Comparison of ENCODE assay signal across 1 cellular context in the genomic region with DNA sequence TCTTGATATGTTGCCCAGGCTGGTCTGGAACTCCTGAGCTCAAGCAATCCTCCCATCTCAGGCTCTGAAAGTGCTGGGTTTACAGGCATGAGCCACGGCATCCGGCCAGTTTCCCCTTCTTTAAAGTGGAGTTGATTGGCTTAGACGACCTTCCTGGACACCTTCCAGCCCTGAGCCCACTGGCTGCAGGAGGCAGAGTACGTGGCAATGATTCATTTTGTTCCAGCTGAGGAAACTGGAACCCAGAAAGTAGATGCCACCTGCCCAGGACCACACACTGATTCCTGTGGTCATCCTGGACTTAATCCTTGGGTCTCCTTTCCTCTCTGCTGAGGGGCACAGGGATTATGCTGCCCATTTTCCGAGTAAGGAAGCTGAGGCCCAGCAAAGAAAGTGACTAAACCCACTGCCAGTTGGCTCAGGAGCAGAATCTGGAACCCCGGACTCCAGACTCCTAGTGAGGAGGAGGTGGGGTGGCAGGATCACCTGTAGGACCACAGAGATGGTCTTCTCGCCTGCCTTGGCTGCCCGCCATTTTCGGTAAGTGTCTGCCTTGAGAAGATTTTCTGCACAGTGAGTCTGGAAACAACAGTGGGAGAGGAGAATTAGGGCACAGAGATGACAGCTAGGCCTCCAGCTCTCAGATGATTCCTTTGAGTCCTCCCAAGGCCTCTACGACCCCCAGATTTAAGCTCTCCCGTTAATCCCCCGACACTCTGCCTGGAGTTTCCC.
TF ChIP-seq lines count a peak whose summit lies in the region.

No MANE protein-coding gene starts in this region.

TF ChIP-seq in HEK293, 187 proteins besides CTCF, POLR2A, EP300 and RAD21 (continued from another document):
- TF ChIP-seq, protein P1, sequence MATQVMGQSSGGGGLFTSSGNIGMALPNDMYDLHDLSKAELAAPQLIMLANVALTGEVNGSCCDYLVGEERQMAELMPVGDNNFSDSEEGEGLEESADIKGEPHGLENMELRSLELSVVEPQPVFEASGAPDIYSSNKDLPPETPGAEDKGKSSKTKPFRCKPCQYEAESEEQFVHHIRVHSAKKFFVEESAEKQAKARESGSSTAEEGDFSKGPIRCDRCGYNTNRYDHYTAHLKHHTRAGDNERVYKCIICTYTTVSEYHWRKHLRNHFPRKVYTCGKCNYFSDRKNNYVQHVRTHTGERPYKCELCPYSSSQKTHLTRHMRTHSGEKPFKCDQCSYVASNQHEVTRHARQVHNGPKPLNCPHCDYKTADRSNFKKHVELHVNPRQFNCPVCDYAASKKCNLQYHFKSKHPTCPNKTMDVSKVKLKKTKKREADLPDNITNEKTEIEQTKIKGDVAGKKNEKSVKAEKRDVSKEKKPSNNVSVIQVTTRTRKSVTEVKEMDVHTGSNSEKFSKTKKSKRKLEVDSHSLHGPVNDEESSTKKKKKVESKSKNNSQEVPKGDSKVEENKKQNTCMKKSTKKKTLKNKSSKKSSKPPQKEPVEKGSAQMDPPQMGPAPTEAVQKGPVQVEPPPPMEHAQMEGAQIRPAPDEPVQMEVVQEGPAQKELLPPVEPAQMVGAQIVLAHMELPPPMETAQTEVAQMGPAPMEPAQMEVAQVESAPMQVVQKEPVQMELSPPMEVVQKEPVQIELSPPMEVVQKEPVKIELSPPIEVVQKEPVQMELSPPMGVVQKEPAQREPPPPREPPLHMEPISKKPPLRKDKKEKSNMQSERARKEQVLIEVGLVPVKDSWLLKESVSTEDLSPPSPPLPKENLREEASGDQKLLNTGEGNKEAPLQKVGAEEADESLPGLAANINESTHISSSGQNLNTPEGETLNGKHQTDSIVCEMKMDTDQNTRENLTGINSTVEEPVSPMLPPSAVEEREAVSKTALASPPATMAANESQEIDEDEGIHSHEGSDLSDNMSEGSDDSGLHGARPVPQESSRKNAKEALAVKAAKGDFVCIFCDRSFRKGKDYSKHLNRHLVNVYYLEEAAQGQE (tag by site-specific recombination; IDR thresholded peaks at IDR 0.05): no peak
- TF ChIP-seq ZNF146 (tag by site-specific recombination; IDR thresholded peaks at IDR 0.05) (no peak), ZBTB17 (tag by site-specific recombination; IDR thresholded peaks at IDR 0.05) (peak; percentile 50; the same call in 1 of the 2 replicates), ZNF121 (tag by site-specific recombination; IDR thresholded peaks at IDR 0.05) (peak; percentile 83), ZXDB (tag by site-specific recombination; IDR thresholded peaks at IDR 0.05) (no peak), SALL2 (tag by site-specific recombination; IDR thresholded peaks at IDR 0.05; ENCODE audit: borderline replicate concordance) (no peak), SCRT2 (tag by site-specific recombination; IDR thresholded peaks at IDR 0.05) (peak; percentile 88), ZNF404 (tag by site-specific recombination; IDR thresholded peaks at IDR 0.05) (no peak), WT1 (tag by site-specific recombination; IDR thresholded peaks at IDR 0.05) (no peak), ZBTB20 (tag by site-specific recombination; IDR thresholded peaks at IDR 0.05) (0 out of 2 replicates have a peak, but pooled peaks have one; percentile 23), ZNF133 (tag by site-specific recombination; IDR thresholded peaks at IDR 0.05) (no peak), SP2 (tag by site-specific recombination; IDR thresholded peaks at IDR 0.05) (no peak), ZIC2 (tag by site-specific recombination; IDR thresholded peaks at IDR 0.05) (0 out of 2 replicates have a peak, but pooled peaks have one; percentile 11), ZNF664 (tag by site-specific recombination; IDR thresholded peaks at IDR 0.05) (0 out of 2 replicates have a peak, but pooled peaks have one; percentile 18), MZF1 (tag by site-specific recombination; IDR thresholded peaks at IDR 0.05; ENCODE audit: borderline replicate concordance) (0 out of 2 replicates have a peak, but pooled peaks have one; percentile 23), ZNF843 (tag by site-specific recombination; IDR thresholded peaks at IDR 0.05) (no peak)
- TF ChIP-seq, protein P2, sequence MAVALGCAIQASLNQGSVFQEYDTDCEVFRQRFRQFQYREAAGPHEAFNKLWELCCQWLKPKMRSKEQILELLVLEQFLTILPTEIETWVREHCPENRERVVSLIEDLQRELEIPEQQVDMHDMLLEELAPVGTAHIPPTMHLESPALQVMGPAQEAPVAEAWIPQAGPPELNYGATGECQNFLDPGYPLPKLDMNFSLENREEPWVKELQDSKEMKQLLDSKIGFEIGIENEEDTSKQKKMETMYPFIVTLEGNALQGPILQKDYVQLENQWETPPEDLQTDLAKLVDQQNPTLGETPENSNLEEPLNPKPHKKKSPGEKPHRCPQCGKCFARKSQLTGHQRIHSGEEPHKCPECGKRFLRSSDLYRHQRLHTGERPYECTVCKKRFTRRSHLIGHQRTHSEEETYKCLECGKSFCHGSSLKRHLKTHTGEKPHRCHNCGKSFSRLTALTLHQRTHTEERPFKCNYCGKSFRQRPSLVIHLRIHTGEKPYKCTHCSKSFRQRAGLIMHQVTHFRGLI (tag by site-specific recombination; IDR thresholded peaks at IDR 0.05): no peak
- TF ChIP-seq, protein P3, sequence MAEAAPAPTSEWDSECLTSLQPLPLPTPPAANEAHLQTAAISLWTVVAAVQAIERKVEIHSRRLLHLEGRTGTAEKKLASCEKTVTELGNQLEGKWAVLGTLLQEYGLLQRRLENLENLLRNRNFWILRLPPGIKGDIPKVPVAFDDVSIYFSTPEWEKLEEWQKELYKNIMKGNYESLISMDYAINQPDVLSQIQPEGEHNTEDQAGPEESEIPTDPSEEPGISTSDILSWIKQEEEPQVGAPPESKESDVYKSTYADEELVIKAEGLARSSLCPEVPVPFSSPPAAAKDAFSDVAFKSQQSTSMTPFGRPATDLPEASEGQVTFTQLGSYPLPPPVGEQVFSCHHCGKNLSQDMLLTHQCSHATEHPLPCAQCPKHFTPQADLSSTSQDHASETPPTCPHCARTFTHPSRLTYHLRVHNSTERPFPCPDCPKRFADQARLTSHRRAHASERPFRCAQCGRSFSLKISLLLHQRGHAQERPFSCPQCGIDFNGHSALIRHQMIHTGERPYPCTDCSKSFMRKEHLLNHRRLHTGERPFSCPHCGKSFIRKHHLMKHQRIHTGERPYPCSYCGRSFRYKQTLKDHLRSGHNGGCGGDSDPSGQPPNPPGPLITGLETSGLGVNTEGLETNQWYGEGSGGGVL (tag by site-specific recombination; IDR thresholded peaks at IDR 0.05): 0 out of 2 replicates have a peak, but pooled peaks have one; percentile 16
- TF ChIP-seq, protein P4, sequence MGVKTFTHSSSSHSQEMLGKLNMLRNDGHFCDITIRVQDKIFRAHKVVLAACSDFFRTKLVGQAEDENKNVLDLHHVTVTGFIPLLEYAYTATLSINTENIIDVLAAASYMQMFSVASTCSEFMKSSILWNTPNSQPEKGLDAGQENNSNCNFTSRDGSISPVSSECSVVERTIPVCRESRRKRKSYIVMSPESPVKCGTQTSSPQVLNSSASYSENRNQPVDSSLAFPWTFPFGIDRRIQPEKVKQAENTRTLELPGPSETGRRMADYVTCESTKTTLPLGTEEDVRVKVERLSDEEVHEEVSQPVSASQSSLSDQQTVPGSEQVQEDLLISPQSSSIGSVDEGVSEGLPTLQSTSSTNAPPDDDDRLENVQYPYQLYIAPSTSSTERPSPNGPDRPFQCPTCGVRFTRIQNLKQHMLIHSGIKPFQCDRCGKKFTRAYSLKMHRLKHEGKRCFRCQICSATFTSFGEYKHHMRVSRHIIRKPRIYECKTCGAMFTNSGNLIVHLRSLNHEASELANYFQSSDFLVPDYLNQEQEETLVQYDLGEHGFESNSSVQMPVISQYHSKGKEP (tag by site-specific recombination; IDR thresholded peaks at IDR 0.05): no peak
- TF ChIP-seq, protein P5, sequence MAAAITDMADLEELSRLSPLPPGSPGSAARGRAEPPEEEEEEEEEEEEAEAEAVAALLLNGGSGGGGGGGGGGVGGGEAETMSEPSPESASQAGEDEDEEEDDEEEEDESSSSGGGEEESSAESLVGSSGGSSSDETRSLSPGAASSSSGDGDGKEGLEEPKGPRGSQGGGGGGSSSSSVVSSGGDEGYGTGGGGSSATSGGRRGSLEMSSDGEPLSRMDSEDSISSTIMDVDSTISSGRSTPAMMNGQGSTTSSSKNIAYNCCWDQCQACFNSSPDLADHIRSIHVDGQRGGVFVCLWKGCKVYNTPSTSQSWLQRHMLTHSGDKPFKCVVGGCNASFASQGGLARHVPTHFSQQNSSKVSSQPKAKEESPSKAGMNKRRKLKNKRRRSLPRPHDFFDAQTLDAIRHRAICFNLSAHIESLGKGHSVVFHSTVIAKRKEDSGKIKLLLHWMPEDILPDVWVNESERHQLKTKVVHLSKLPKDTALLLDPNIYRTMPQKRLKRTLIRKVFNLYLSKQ (tag by site-specific recombination; IDR thresholded peaks at IDR 0.05; ENCODE audit: borderline replicate concordance): no peak
